In the genomic region with DNA sequence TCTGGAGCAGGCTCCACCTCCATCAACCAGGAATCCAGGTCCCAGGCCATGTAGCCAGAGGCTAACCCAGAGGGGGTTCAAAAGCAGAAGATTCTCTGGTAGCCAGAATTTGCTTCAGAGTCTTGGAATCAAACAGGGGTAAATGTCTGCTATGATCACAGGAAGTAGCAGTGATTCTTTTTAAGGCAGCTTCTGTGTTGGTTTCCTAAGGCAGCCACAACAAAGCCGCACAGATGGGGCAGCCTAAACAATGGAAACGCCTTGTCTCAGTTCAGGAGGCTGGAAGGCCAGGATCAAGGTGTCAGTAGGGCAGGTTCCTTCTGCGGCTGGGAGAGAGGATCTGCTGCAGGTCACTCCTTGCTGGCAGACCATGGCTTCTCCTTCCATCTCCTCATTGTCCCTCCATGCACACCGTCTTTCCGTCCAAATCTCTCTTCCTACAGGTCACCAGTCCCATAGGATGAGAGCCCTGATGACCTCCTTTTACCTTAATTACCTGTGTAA, we compare ENCODE assay signal across 17 cellular contexts.
DNase-seq lines count a peak whose midpoint lies in the region; ATAC-seq and TF ChIP-seq lines count a peak whose summit lies in the region.
"Had no signal": no experiment of that assay in that cellular context is flagged by ENCODE, and none has a peak within 500 bp of the region (broad histone marks: within the 10 kb centered on the region; RNA-seq: fewer than 3 reads in every experiment).

No MANE protein-coding gene starts in this region.

- no peaks in the 10 kb centered on the region for H3K4me1 ChIP-seq in testis
- H3K4me1 ChIP-seq: SJCRH30 had no signal

- H3K36me3 ChIP-seq in testis (ENCODE audit: low read depth, missing control alignments), result no peaks in the 10 kb centered on the region
- H3K36me3 ChIP-seq: SJCRH30 had no signal

- DNase-seq in DMS 273 (lab: John Stamatoyannopoulos, UW; ENCODE audit: unreplicated experiment) (peak; percentile 32), DMS 273 treated with DMSO at 0.1 percent for 48 hours (lab: John Stamatoyannopoulos, UW) (no peak), testis (peak; percentile 9), AML-193 (lab: John Stamatoyannopoulos, UW) (no peak), amygdala (lab: John Stamatoyannopoulos, UW) (no peak)
- DNase-seq: C1 segment of cervical spinal cord, DMS53, GOT3, NCI-H1436 treated with DMSO at 0.1 percent for 48 hours, NCI-H2029 treated with DMSO at 0.1 percent for 48 hours, NCI-H774, SJCRH30 had no signal

- no peak overlapping the region for H3K27ac ChIP-seq in testis
- H3K27ac ChIP-seq: 22Rv1, SJCRH30 had no signal

- no peak overlapping the region for H3K4me3 ChIP-seq in testis
- H3K4me3 ChIP-seq: K562, SJCRH30 had no signal

- H3K27me3 ChIP-seq in testis, result no peaks in the 10 kb centered on the region

- no peaks in the 10 kb centered on the region for H3K36me3 Mint-ChIP-seq in dendritic cell treated with granulocyte-macrophage colony-stimulating factor and Interleukin-4, amounts not matched to agents 40 ng/mL and 50 ng/mL, for 4 days (ENCODE audit: low read depth)
- H3K36me3 Mint-ChIP-seq in nephron (ENCODE audit: low read depth), result peaks cover 19% of the 10 kb centered on the region

- peak overlapping the region; percentile 12 for H3K27ac Mint-ChIP-seq in dendritic cell treated with granulocyte-macrophage colony-stimulating factor and Interleukin-4, amounts not matched to agents 40 ng/mL and 50 ng/mL, for 4 days
- H3K27ac Mint-ChIP-seq in nephron, result peak overlapping the region; percentile 36 to 66 (median 51)

- H3K9me3 ChIP-seq in testis, result no peaks in the 10 kb centered on the region
- H3K9me3 ChIP-seq: SJCRH30 had no signal

- peaks cover 2% of the 10 kb centered on the region for H3K9me3 Mint-ChIP-seq in dendritic cell treated with granulocyte-macrophage colony-stimulating factor and Interleukin-4, amounts not matched to agents 40 ng/mL and 50 ng/mL, for 4 days
- H3K9me3 Mint-ChIP-seq in nephron, result peaks cover 5% of the 10 kb centered on the region

- peaks cover 15% of the 10 kb centered on the region for H3K27me3 Mint-ChIP-seq in dendritic cell treated with granulocyte-macrophage colony-stimulating factor and Interleukin-4, amounts not matched to agents 40 ng/mL and 50 ng/mL, for 4 days
- H3K27me3 Mint-ChIP-seq in nephron (ENCODE audit: low read depth), result no peaks in the 10 kb centered on the region

- H3K4me1 Mint-ChIP-seq in dendritic cell treated with granulocyte-macrophage colony-stimulating factor and Interleukin-4, amounts not matched to agents 40 ng/mL and 50 ng/mL, for 4 days (ENCODE audit: low read depth), result peaks cover 3% of the 10 kb centered on the region
- H3K4me1 Mint-ChIP-seq in nephron, result peaks cover 24% of the 10 kb centered on the region

- 78 to 89% methylated on average over 3 to 5 of the region's 5 CpGs for WGBS in testis, 2 donors

- H3K4me3 Mint-ChIP-seq in dendritic cell treated with granulocyte-macrophage colony-stimulating factor and Interleukin-4, amounts not matched to agents 40 ng/mL and 50 ng/mL, for 4 days, result no peak overlapping the region
- H3K4me3 Mint-ChIP-seq in nephron, result no peak overlapping the region

- no peak for ATAC-seq in HG02623 (IDR thresholded peaks at IDR 0.05; ENCODE audit: unreplicated experiment)
- ATAC-seq: K562 had no signal

- intact Hi-C loops in dendritic cell treated with granulocyte-macrophage colony-stimulating factor and Interleukin-4, amounts not matched to agents 40 ng/mL and 50 ng/mL, for 4 days (cut with micrococcal nuclease), result no loop called here
- intact Hi-C loops in testis (cut with DNase I; ENCODE audit: low total_unique reads), result no loop called here

- TF ChIP-seq POLR2A in testis (IDR thresholded peaks at IDR 0.05), result no peak

- TF ChIP-seq CTCF in nephron (IDR thresholded peaks at IDR 0.05; ENCODE audit: unreplicated experiment in 3 of 3), result no peak
- no peak for TF ChIP-seq CTCF in testis (IDR thresholded peaks at IDR 0.05)

Comparison
In these comparisons a context has a peak if more than half of its experiments do, and no peak if none do; other contexts are left out.
1. DNase-seq: peak in DMS 273 (single experiment) and testis (single experiment); none in DMS 273 treated with DMSO at 0.1 percent for 48 hours (single experiment), AML-193 (0 of 2) and amygdala (0 of 56).